In the genomic region with DNA sequence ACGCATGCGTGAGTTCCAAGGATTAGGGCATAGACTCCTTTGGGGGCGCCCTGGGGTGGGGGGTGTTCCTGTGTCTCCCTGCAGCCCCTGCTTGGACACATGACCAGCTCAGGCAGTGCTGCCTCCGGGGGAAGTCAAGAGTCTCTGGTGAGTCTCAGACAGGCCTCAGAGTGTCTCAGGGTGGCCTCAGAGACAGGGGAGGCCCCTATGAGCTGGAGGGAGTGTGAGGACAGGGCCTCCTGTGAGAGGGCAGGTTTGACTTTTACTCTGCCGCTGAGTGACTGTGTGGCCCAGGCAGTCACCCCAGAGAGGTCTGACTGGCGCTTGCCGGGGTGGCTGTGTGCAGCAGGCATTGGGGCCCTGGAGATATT, we compare ENCODE assay signal across 14 cellular contexts. TPM values are rescaled to one million over a fixed set of nuclear protein-coding genes. Genes with fewer than 3 reads are reported as not detected.
A peak's percentile ranks its signal among the peaks of the same experiment; 100 is the strongest.
DNase-seq lines count a peak whose midpoint lies in the region; ATAC-seq and TF ChIP-seq lines count a peak whose summit lies in the region.
"Had no signal": no experiment of that assay in that cellular context is flagged by ENCODE, and none has a peak within 500 bp of the region (broad histone marks: within the 10 kb centered on the region; RNA-seq: fewer than 3 reads in every experiment).

No MANE protein-coding gene starts in this region.

- H3K27me3 Mint-ChIP-seq in nephron (ENCODE audit: low read depth) = peaks cover 7% of the 10 kb centered on the region
- H3K27me3 Mint-ChIP-seq: activated CD8-positive, alpha-beta memory T cell treated with anti-CD3 and anti-CD28 coated beads, Interleukin-2, amount 10 ng/mL, durations not matched to agents 7 days and 5 days had no signal

- no peak overlapping the region for H3K4me3 Mint-ChIP-seq in nephron
- H3K4me3 Mint-ChIP-seq: activated CD8-positive, alpha-beta memory T cell treated with anti-CD3 and anti-CD28 coated beads, Interleukin-2, amount 10 ng/mL, durations not matched to agents 7 days and 5 days; T-helper 1 cell treated with Interleukin-12 subunit alpha and Interleukin-12 subunit beta and Interleukin-4 antibody, amounts not matched to agents 30 μg/mL and 1 μg/mL, for 36 hours; WTC11 had no signal

- ATAC-seq in Right ventricle myocardium inferior (peak; percentile 9), HG02981 (IDR thresholded peaks at IDR 0.05; ENCODE audit: unreplicated experiment) (no peak), GM21723 (IDR thresholded peaks at IDR 0.05; ENCODE audit: unreplicated experiment) (no peak)
- ATAC-seq: WTC11 had no signal

- peaks cover 58% of the 10 kb centered on the region for H3K4me1 Mint-ChIP-seq in nephron
- H3K4me1 Mint-ChIP-seq: activated CD8-positive, alpha-beta memory T cell treated with anti-CD3 and anti-CD28 coated beads, Interleukin-2, amount 10 ng/mL, durations not matched to agents 7 days and 5 days; WTC11 had no signal

- H3K27ac ChIP-seq in brain microvascular endothelial cell = no peak overlapping the region
- H3K27ac ChIP-seq: skin epidermis had no signal

- no peaks in the 10 kb centered on the region for H3K36me3 Mint-ChIP-seq in nephron (ENCODE audit: low read depth)
- H3K36me3 Mint-ChIP-seq: activated CD8-positive, alpha-beta memory T cell treated with anti-CD3 and anti-CD28 coated beads, Interleukin-2, amount 10 ng/mL, durations not matched to agents 7 days and 5 days; WTC11 had no signal

- in situ Hi-C loops in brain microvascular endothelial cell (cut with HindIII; ENCODE audit: low pct_ligation_motif_present, low sequenced_read_pairs) = no loop called here

- H3K27me3 ChIP-seq in brain microvascular endothelial cell (replicated peaks) = no peaks in the 10 kb centered on the region
- H3K27me3 ChIP-seq: tibial nerve had no signal

- intact Hi-C loops in Right ventricle myocardium inferior (cut with DNase I) = no loop called here
- intact Hi-C loops in cardiac septum (cut with DNase I) = no loop called here

- H3K4me3 ChIP-seq in brain microvascular endothelial cell (ENCODE audit: low read depth, low read length) = no peak overlapping the region
- H3K4me3 ChIP-seq: skin epidermis, tibial nerve had no signal

- H3K36me3 ChIP-seq in brain microvascular endothelial cell (replicated peaks) = no peaks in the 10 kb centered on the region
- H3K36me3 ChIP-seq: tibial nerve had no signal

- DNase-seq in Right ventricle myocardium inferior (ENCODE audit: missing footprints) (peak; percentile 64), cardiac septum (ENCODE audit: low spot score) (no peak), brain microvascular endothelial cell (no peak), putamen (ENCODE audit: low spot score) (no peak), hippocampal formation (lab: John Stamatoyannopoulos, UW) (no peak)
- DNase-seq: activated CD8-positive, alpha-beta memory T cell treated with anti-CD3 and anti-CD28 coated beads, Interleukin-2, amount 10 ng/mL, durations not matched to agents 7 days and 5 days; NCI-H1417 had no signal

- TF ChIP-seq CTCF in brain microvascular endothelial cell (IDR thresholded peaks at IDR 0.05; ENCODE audit: low read depth, low read length, missing control alignments) (peak; percentile 1), nephron (IDR thresholded peaks at IDR 0.05; ENCODE audit: unreplicated experiment in 3 of 3) (no peak)

- H3K9me3 Mint-ChIP-seq in nephron = no peaks in the 10 kb centered on the region
- H3K9me3 Mint-ChIP-seq: T-helper 1 cell treated with Interleukin-12 subunit alpha and Interleukin-12 subunit beta and Interleukin-4 antibody, amounts not matched to agents 30 μg/mL and 1 μg/mL, for 36 hours; WTC11 had no signal

- peak overlapping the region; percentile 78 to 88 (median 80) for H3K27ac Mint-ChIP-seq in nephron
- H3K27ac Mint-ChIP-seq: activated CD8-positive, alpha-beta memory T cell treated with anti-CD3 and anti-CD28 coated beads, Interleukin-2, amount 10 ng/mL, durations not matched to agents 7 days and 5 days; T-helper 1 cell treated with Interleukin-12 subunit alpha and Interleukin-12 subunit beta and Interleukin-4 antibody, amounts not matched to agents 30 μg/mL and 1 μg/mL, for 36 hours; WTC11 had no signal

RNA-seq across cellular contexts. Expression of gene KCNQ1OT1, which starts 41.2 kb away (rescaled TPM):
- total RNA-seq in Right ventricle myocardium inferior = 0.32 TPM
- total RNA-seq in cardiac septum = 0.57 TPM
